13 cellular contexts compared by ENCODE assay signal in genomic region chr7:98186452-98187137, GRCh38. TPM values are rescaled to one million over a fixed set of nuclear protein-coding genes. Genes with fewer than 3 reads are reported as not detected.
DNase-seq lines count a peak whose midpoint lies in the region; TF ChIP-seq lines count a peak whose summit lies in the region.
"Had no signal": no experiment of that assay in that cellular context is flagged by ENCODE, and none has a peak within 500 bp of the region (broad histone marks: within the 10 kb centered on the region; RNA-seq: fewer than 3 reads in every experiment).

No MANE protein-coding gene starts in this region.

- peak overlapping the region; percentile 70 to 86 for H3K27ac ChIP-seq in tibial artery

- intact Hi-C loops in tibial artery (cut with DNase I; ENCODE audit: low total_unique reads) = no loop called here
- intact Hi-C loops in activated CD4-positive, alpha-beta memory T cell treated with anti-CD3 and anti-CD28 coated beads for 36 hours (cut with micrococcal nuclease) = no loop called here

- no peaks in the 10 kb centered on the region for H3K9me3 Mint-ChIP-seq in activated CD4-positive, alpha-beta memory T cell treated with anti-CD3 and anti-CD28 coated beads for 36 hours
- no peaks in the 10 kb centered on the region for H3K9me3 Mint-ChIP-seq in glutamatergic neuron (ENCODE audit: unreplicated experiment)
- H3K9me3 Mint-ChIP-seq: activated CD4-positive, alpha-beta T cell treated with anti-CD3 and anti-CD28 coated beads, Interleukin-2, amount 10 ng/mL, durations not matched to agents 24 days and 14 days; natural killer cell; stimulated activated naive CD8-positive, alpha-beta T cell treated with anti-CD3 and anti-CD28 coated beads, Interleukin-15, Interleukin-2, amounts not matched to agents 100 ng/mL and 50 ng/mL, for 24 hours had no signal

- POLR2A ChIA-PET in activated CD4-positive, alpha-beta memory T cell treated with anti-CD3 and anti-CD28 coated beads for 36 hours (lab: Charles Lee) = no interaction called here

- H3K4me3 Mint-ChIP-seq in activated CD4-positive, alpha-beta memory T cell treated with anti-CD3 and anti-CD28 coated beads for 36 hours = no peak overlapping the region
- H3K4me3 Mint-ChIP-seq in glutamatergic neuron (ENCODE audit: unreplicated experiment) = no peak overlapping the region
- H3K4me3 Mint-ChIP-seq: activated CD4-positive, alpha-beta T cell treated with anti-CD3 and anti-CD28 coated beads, Interleukin-2, amount 10 ng/mL, durations not matched to agents 24 days and 14 days; activated naive CD8-positive, alpha-beta T cell; natural killer cell; stimulated activated naive CD8-positive, alpha-beta T cell treated with anti-CD3 and anti-CD28 coated beads, Interleukin-15, Interleukin-2, amounts not matched to agents 100 ng/mL and 50 ng/mL, for 24 hours had no signal

- CTCF ChIA-PET in activated CD4-positive, alpha-beta memory T cell treated with anti-CD3 and anti-CD28 coated beads for 36 hours (lab: Charles Lee) = interaction anchor here (3.3 kb wide), 1 partner anchor 18 kb away, joined by 11 read pairs; no protein-coding TSS in a partner anchor

- H3K4me3 ChIP-seq in WI38 (ENCODE audit: low read depth, low read length) (peak overlapping the region; percentile 5; the same call in 1 of the 2 replicates), tibial artery (no peak overlapping the region)

- DNase-seq in Kasumi-1 (lab: John Stamatoyannopoulos, UW) = peak; percentile 50 to 67
- DNase-seq in iris pigment epithelial cell (ENCODE audit: low read depth) = peak; percentile 65
- DNase-seq in tibial artery = no peak
- no peak for DNase-seq in activated CD4-positive, CD25-positive, alpha-beta regulatory T cell (lab: John Stamatoyannopoulos, UW)
- DNase-seq in activated CD4-positive, alpha-beta memory T cell treated with anti-CD3 and anti-CD28 coated beads for 36 hours = no peak
- no peak for DNase-seq in glutamatergic neuron
- DNase-seq: activated CD4-positive, alpha-beta T cell treated with anti-CD3 and anti-CD28 coated beads, Interleukin-2, amount 10 ng/mL, durations not matched to agents 24 days and 14 days; effector memory CD4-positive, alpha-beta T cell; natural killer cell; NCI-H2227 treated with DMSO at 0.1 percent for 48 hours had no signal

- H3K27me3 Mint-ChIP-seq in activated CD4-positive, alpha-beta memory T cell treated with anti-CD3 and anti-CD28 coated beads for 36 hours = no peaks in the 10 kb centered on the region
- H3K27me3 Mint-ChIP-seq in glutamatergic neuron (ENCODE audit: unreplicated experiment) = peaks cover 1% of the 10 kb centered on the region
- H3K27me3 Mint-ChIP-seq: activated CD4-positive, alpha-beta T cell treated with anti-CD3 and anti-CD28 coated beads, Interleukin-2, amount 10 ng/mL, durations not matched to agents 24 days and 14 days; activated naive CD8-positive, alpha-beta T cell; stimulated activated naive CD8-positive, alpha-beta T cell treated with anti-CD3 and anti-CD28 coated beads, Interleukin-15, Interleukin-2, amounts not matched to agents 100 ng/mL and 50 ng/mL, for 24 hours had no signal

- H3K36me3 Mint-ChIP-seq in activated CD4-positive, alpha-beta memory T cell treated with anti-CD3 and anti-CD28 coated beads for 36 hours = peaks cover 27% of the 10 kb centered on the region
- H3K36me3 Mint-ChIP-seq in glutamatergic neuron (ENCODE audit: unreplicated experiment) = no peaks in the 10 kb centered on the region

- TF ChIP-seq CTCF in WI38 (IDR thresholded peaks at IDR 0.05; ENCODE audit: low read depth, low read length) (no peak), tibial artery (IDR thresholded peaks at IDR 0.05) (no peak), glutamatergic neuron (IDR thresholded peaks at IDR 0.05; ENCODE audit: partially characterized antibody, unreplicated experiment) (no peak)

- H3K36me3 ChIP-seq in tibial artery = peaks cover 6 to 26% (median 15%) of the 10 kb centered on the region in 3 donors

- H3K4me1 Mint-ChIP-seq in activated CD4-positive, alpha-beta memory T cell treated with anti-CD3 and anti-CD28 coated beads for 36 hours (ENCODE audit: low read depth) = no peaks in the 10 kb centered on the region
- no peaks in the 10 kb centered on the region for H3K4me1 Mint-ChIP-seq in glutamatergic neuron (ENCODE audit: low read depth, unreplicated experiment)

- H3K4me1 ChIP-seq in tibial artery = peaks cover 0 to 19% (median 4%) of the 10 kb centered on the region in 4 donors

- no peaks in the 10 kb centered on the region for H3K27me3 ChIP-seq in tibial artery

- no peak overlapping the region for H3K27ac Mint-ChIP-seq in activated CD4-positive, alpha-beta memory T cell treated with anti-CD3 and anti-CD28 coated beads for 36 hours
- no peak overlapping the region for H3K27ac Mint-ChIP-seq in glutamatergic neuron (ENCODE audit: unreplicated experiment)
- H3K27ac Mint-ChIP-seq: activated CD4-positive, alpha-beta T cell treated with anti-CD3 and anti-CD28 coated beads, Interleukin-2, amount 10 ng/mL, durations not matched to agents 24 days and 14 days; activated naive CD8-positive, alpha-beta T cell; natural killer cell; stimulated activated naive CD8-positive, alpha-beta T cell treated with anti-CD3 and anti-CD28 coated beads, Interleukin-15, Interleukin-2, amounts not matched to agents 100 ng/mL and 50 ng/mL, for 24 hours had no signal

- H3K9me3 ChIP-seq in tibial artery = no peaks in the 10 kb centered on the region

RNA-seq across cellular contexts. Expression of gene BHLHA15, which starts 24.6 kb away (rescaled TPM):
- total RNA-seq in activated CD4-positive, alpha-beta memory T cell treated with anti-CD3 and anti-CD28 coated beads for 36 hours = under 1 TPM in 1 of 2 experiments, not detected in 1; 0.67 TPM
- not detected for total RNA-seq in glutamatergic neuron (ENCODE audit: unreplicated experiment)

Comparison
In these comparisons a context has a peak if more than half of its experiments do, and no peak if none do; other contexts are left out.
1. DNase-seq: peak in Kasumi-1 (2 of 2) and iris pigment epithelial cell (single experiment); none in tibial artery (0 of 2), activated CD4-positive, CD25-positive, alpha-beta regulatory T cell (0 of 4), activated CD4-positive, alpha-beta memory T cell treated with anti-CD3 and anti-CD28 coated beads for 36 hours (single experiment) and glutamatergic neuron (single experiment).